In genomic region chr15:73335471-73335870, GRCh38 we compare ENCODE assay signal across 32 cellular contexts. TPM values are rescaled to one million over a fixed set of nuclear protein-coding genes. Genes with fewer than 3 reads are reported as not detected.
"Had no signal": no experiment of that assay in that cellular context is flagged by ENCODE, and none has a peak within 500 bp of the region (broad histone marks: within the 10 kb centered on the region; RNA-seq: fewer than 3 reads in every experiment).

No MANE protein-coding gene starts in this region.

- DNase-seq: activated CD4-positive, alpha-beta memory T cell treated with anti-CD3 and anti-CD28 coated beads for 36 hours; activated CD4-positive, alpha-beta T cell treated with anti-CD3 and anti-CD28 coated beads, Interleukin-2, amount 10 ng/mL, durations not matched to agents 7 days and 5 days; activated CD4-positive, CD25-positive, alpha-beta regulatory T cell; activated CD8-positive, alpha-beta memory T cell treated with anti-CD3 and anti-CD28 coated beads for 24 hours; activated effector memory CD4-positive, alpha-beta T cell treated with anti-CD3 and anti-CD28 coated beads, Interleukin-2, amount 50 U/mL, for 16 hours; activated naive CD4-positive, alpha-beta T cell treated with Interleukin-2 at 50 U/mL for 16 hours; activated naive CD8-positive, alpha-beta T cell treated with anti-CD3 and anti-CD28 coated beads, Interleukin-2, amount 50 U/mL, for 24 hours; activated T-cell treated with anti-CD3 and anti-CD28 coated beads, Interleukin-2, amount 50 U/mL, for 4 hours; amniotic stem cell; NCI-H1092; NCI-H1417 treated with DMSO at 0.1 percent for 48 hours; NCI-H1694; NCI-H2029; NCI-H2107; NCI-H2171 treated with DMSO at 0.1 percent for 48 hours; NCI-H345; NCI-H510A; NCI-H526 treated with DMSO at 0.1 percent for 48 hours; NCI-H82; Right ventricle myocardium superior; RPMI8226; SJCRH30; SK-N-SH; T-helper 1 cell had no signal

- H3K4me2 ChIP-seq: KMS-11, SK-N-SH had no signal

- H3K27ac ChIP-seq: KMS-11, SJCRH30, VCaP had no signal

- H3K9me3 ChIP-seq: SJCRH30, SK-N-SH had no signal

- H3K36me3 ChIP-seq: SJCRH30 had no signal

- FAIRE-seq: astrocyte had no signal

- ATAC-seq: activated naive CD4-positive, alpha-beta T cell treated with anti-CD3 and anti-CD28 coated beads, Interleukin-2, amount 50 U/mL, for 72 hours; activated naive CD8-positive, alpha-beta T cell treated with anti-CD3 and anti-CD28 coated beads, Interleukin-2, amount 50 U/mL, for 24 hours; activated T-cell treated with anti-CD3 and anti-CD28 coated beads, Interleukin-2, amount 50 U/mL, for 4 hours; Panc1 had no signal

- H3K4me3 ChIP-seq: SJCRH30 had no signal

- H3K4me1 ChIP-seq: SJCRH30 had no signal

- H3K9ac ChIP-seq: KMS-11, SK-N-SH had no signal

RNA-seq across cellular contexts. Expression of gene HCN4, which starts 33.3 kb away (rescaled TPM):
- total RNA-seq: activated CD4-positive, alpha-beta memory T cell treated with anti-CD3 and anti-CD28 coated beads for 36 hours; activated CD4-positive, alpha-beta T cell treated with anti-CD3 and anti-CD28 coated beads, Interleukin-2, amount 10 ng/mL, durations not matched to agents 7 days and 5 days; activated T-cell treated with anti-CD3 and anti-CD28 coated beads, Interleukin-2, amount 50 U/mL, for 4 hours; MCF 10A; OCI-LY7; SJCRH30; T-helper 2 cell treated with Interferon-gamma antibody and Interleukin-4, amounts not matched to agents 100 ng/mL and 5 ng/mL, for 36 hours had no signal
- polyA plus RNA-seq: SK-N-SH had no signal
